ENCODE assay signal across 8 cellular contexts in the genomic region with DNA sequence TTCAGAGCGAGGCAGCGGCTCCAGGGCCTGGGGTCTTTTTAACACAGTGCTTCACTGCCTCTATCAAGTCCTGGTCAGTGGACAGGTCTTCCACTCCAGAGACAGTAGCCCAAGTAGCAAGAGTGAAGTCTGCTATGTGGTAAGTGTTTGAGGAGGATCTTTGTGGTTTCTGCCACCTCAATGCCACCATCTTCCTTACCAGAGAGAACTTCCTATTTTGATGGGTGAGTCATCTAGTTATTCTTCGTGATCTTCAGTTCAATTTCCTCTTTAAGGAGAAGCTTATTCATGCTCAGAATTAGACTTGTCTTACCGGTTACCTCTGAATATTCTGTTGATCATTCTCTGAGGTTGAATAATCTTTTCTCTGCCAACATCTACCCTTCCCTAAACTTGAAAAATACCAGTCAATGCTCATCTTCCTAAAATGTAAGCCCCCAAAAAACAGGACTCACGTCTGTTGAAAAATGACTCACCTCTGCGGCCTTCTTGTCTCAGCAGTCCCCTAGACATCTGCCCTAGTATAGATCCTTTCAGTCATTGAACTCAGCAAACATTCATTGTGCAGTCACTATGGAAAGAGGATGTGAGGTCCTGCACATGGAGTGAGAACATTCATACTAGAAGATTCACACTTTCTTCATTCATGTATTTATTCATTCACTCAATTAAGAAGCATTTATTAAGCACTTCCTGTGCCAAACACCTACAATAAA. TPM values are rescaled to one million over a fixed set of nuclear protein-coding genes. Genes with fewer than 3 reads are reported as not detected.
A peak's percentile ranks its signal among the peaks of the same experiment; 100 is the strongest.
DNase-seq lines count a peak whose midpoint lies in the region; ATAC-seq, FAIRE-seq and TF ChIP-seq lines count a peak whose summit lies in the region.

No MANE protein-coding gene starts in this region.

- FAIRE-seq in kidney (lab: Jason Lieb, UNC), result no peak

- H3K9me3 Mint-ChIP-seq in activated naive CD4-positive, alpha-beta T cell treated with anti-CD3 and anti-CD28 coated beads, Interleukin-2, amount 10 ng/mL, durations not matched to agents 7 days and 5 days, result peaks cover 6% of the 10 kb centered on the region

- peaks cover 14% of the 10 kb centered on the region for H3K4me1 ChIP-seq in A673 (ENCODE audit: insufficient read depth, low read length, poor library complexity, severe bottlenecking)
- peaks cover 74 to 77% of the 10 kb centered on the region in 2 experiments for H3K4me1 ChIP-seq in neutrophil (ENCODE audit: control insufficient read depth in 1 of 2, insufficient read depth in 1 of 2, low read depth in 1 of 2, low read length in 1 of 2)
- peaks cover 3 to 4% of the 10 kb centered on the region in 2 donors for H3K4me1 ChIP-seq in kidney (ENCODE audit: control insufficient read depth in 1 of 2, insufficient read depth in 1 of 2, low read depth in 1 of 2, low read length in 2 of 2)

- BruUV-seq in A673 (replicated peaks; lab: Mats Ljungman, UMichigan), result no TSS peak

- CTCF ChIA-PET in A673 (lab: Charles Lee), result no interaction called here
- CTCF ChIA-PET in activated naive CD4-positive, alpha-beta T cell treated with anti-CD3 and anti-CD28 coated beads, Interleukin-2, amount 10 ng/mL, durations not matched to agents 7 days and 5 days (lab: Charles Lee), result interaction anchor here (0.7 to 1.2 kb wide), 4 partner anchors 9 to 93 kb away, joined by 3 read pairs; no protein-coding TSS in a partner anchor

- H3K27me3 Mint-ChIP-seq in activated naive CD4-positive, alpha-beta T cell treated with anti-CD3 and anti-CD28 coated beads, Interleukin-2, amount 10 ng/mL, durations not matched to agents 7 days and 5 days, result no peaks in the 10 kb centered on the region

- TF ChIP-seq POLR2A in NB4 (IDR thresholded peaks at IDR 0.05; ENCODE audit: extremely low read depth, insufficient read length), result no peak

- H3K27ac ChIP-seq in A673 (ENCODE audit: low read depth, low read length, poor library complexity, severe bottlenecking), result no peak overlapping the region
- peak overlapping the region; percentile 94 for H3K27ac ChIP-seq in neutrophil
- peak overlapping the region in 1 of 2 donors; percentile 57 for H3K27ac ChIP-seq in kidney (ENCODE audit: low read depth in 2 of 2, low read length in 2 of 2)

- H3K4me1 Mint-ChIP-seq in activated naive CD4-positive, alpha-beta T cell treated with anti-CD3 and anti-CD28 coated beads, Interleukin-2, amount 10 ng/mL, durations not matched to agents 7 days and 5 days, result peaks cover 69% of the 10 kb centered on the region

- H3K4me3 ChIP-seq in A673 (ENCODE audit: low read depth, low read length, poor library complexity, severe bottlenecking) (no peak overlapping the region), NB4 (ENCODE audit: low read depth, low read length) (peak overlapping the region; percentile 25), neutrophil (ENCODE audit: low read depth in 1 of 2, low read length in 1 of 2) (peak overlapping the region; percentile 10 to 44), kidney (ENCODE audit: low read length in 2 of 2) (no peak overlapping the region)

- peak; percentile 44 for ATAC-seq in GM21390 (IDR thresholded peaks at IDR 0.05; ENCODE audit: unreplicated experiment)
- ATAC-seq in GM19035 (IDR thresholded peaks at IDR 0.05; ENCODE audit: unreplicated experiment), result no peak

- DNase-seq in A673 (ENCODE audit: low spot score) (peak; percentile 12), NB4 (ENCODE audit: low read depth) (peak; percentile 95), OCI-M2 (lab: John Stamatoyannopoulos, UW; ENCODE audit: unreplicated experiment) (no peak), kidney (no peak)
- DNase-seq in activated naive CD4-positive, alpha-beta T cell treated with anti-CD3 and anti-CD28 coated beads, Interleukin-2, amount 10 ng/mL, durations not matched to agents 7 days and 5 days, result peak; percentile 65

- H3K9me3 ChIP-seq in A673 (ENCODE audit: low read depth, low read length, poor library complexity, severe bottlenecking) (no peaks in the 10 kb centered on the region), neutrophil (no peaks in the 10 kb centered on the region), kidney (ENCODE audit: control insufficient read depth in 1 of 2, low read length in 2 of 2) (no peaks in the 10 kb centered on the region)

- intact Hi-C loops in A673 (cut with micrococcal nuclease; ENCODE audit: unreplicated experiment) (no loop called here), kidney (cut with DNase I) (no loop called here)

- no peak for TF ChIP-seq CTCF in A673 (conservative IDR thresholded peaks at IDR 0.05; ENCODE audit: low read depth, low read length)
- no peak for TF ChIP-seq CTCF in NB4 (IDR thresholded peaks at IDR 0.05; ENCODE audit: low read depth, low read length)
- TF ChIP-seq CTCF in neutrophil (IDR thresholded peaks at IDR 0.05), result no peak
- no peak for TF ChIP-seq CTCF in kidney (IDR thresholded peaks at IDR 0.05; ENCODE audit: borderline replicate concordance, extremely low read depth, insufficient read depth)

- H3K27me3 ChIP-seq in A673 (replicated peaks; ENCODE audit: insufficient read depth, low read depth, low read length, poor library complexity) (no peaks in the 10 kb centered on the region), neutrophil (no peaks in the 10 kb centered on the region)

- H3K36me3 ChIP-seq in A673 (ENCODE audit: insufficient read depth, low read length, poor library complexity, severe bottlenecking) (no peaks in the 10 kb centered on the region), neutrophil (no peaks in the 10 kb centered on the region), kidney (ENCODE audit: control insufficient read depth in 1 of 2, insufficient read depth in 2 of 2, low read length in 2 of 2) (no peaks in the 10 kb centered on the region)

- no peak overlapping the region for H3K9ac ChIP-seq in kidney (ENCODE audit: low read length in 2 of 2)

- H3K27ac Mint-ChIP-seq in activated naive CD4-positive, alpha-beta T cell treated with anti-CD3 and anti-CD28 coated beads, Interleukin-2, amount 10 ng/mL, durations not matched to agents 7 days and 5 days, result peak overlapping the region; percentile 89

- peak overlapping the region; percentile 4 for H3K4me3 Mint-ChIP-seq in activated naive CD4-positive, alpha-beta T cell treated with anti-CD3 and anti-CD28 coated beads, Interleukin-2, amount 10 ng/mL, durations not matched to agents 7 days and 5 days

- POLR2A ChIA-PET in A673 (lab: Charles Lee; ENCODE audit: low non-redundant PET), result no interaction called here

- peaks cover 17% of the 10 kb centered on the region for H3K36me3 Mint-ChIP-seq in activated naive CD4-positive, alpha-beta T cell treated with anti-CD3 and anti-CD28 coated beads, Interleukin-2, amount 10 ng/mL, durations not matched to agents 7 days and 5 days

RNA-seq across cellular contexts. Expression of a gene that starts 32.2 kb away (rescaled TPM):
- 30.3 and 31.7 TPM in 2 replicates for total RNA-seq in A673 (2021)
- 110 TPM for total RNA-seq in kidney
- 7.3 TPM for polyA plus RNA-seq in kidney (ENCODE audit: insufficient read depth, low read depth, low replicate concordance)

Comparison
In these comparisons a context has a peak if more than half of its experiments do, and no peak if none do; other contexts are left out.
1. DNase-seq: peak in A673 (single experiment), NB4 (single experiment) and activated naive CD4-positive, alpha-beta T cell treated with anti-CD3 and anti-CD28 coated beads, Interleukin-2, amount 10 ng/mL, durations not matched to agents 7 days and 5 days (single experiment); none in OCI-M2 (single experiment) and kidney (single experiment).
2. H3K4me3 ChIP-seq: peak in NB4 (single experiment) and neutrophil (2 of 2); none in A673 (single experiment) and kidney (0 of 2).